Comparison of ENCODE assay signal across 10 cellular contexts in the genomic region with DNA sequence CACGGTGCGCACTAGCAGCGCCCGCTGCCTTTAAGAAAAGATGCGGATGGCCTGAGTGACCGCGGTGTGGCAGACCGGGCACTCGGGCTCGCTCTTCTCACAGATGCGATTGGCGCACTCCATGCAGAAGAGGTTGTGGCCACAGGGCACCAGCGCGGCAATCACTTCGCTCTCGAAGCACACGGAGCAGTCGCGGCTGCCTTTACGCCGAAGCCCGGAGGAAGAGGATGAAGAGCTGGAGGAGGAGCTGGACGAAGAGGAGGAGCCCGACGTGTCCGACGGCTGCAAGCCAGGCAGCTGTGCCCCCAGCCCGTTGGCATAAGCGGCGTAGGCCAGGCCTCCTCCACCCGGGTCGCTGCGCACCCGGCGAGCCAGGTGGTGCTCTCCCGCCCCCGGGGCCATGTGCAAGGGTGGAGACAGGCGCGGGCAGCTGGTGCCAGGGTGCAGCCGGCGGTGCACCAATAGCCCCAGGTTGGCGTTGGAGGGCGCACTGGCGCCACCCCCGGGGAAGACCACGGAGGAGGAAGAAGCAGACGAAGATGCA. TPM values are rescaled to one million over a fixed set of nuclear protein-coding genes. Genes with fewer than 3 reads are reported as not detected.
DNase-seq lines count a peak whose midpoint lies in the region; ATAC-seq and TF ChIP-seq lines count a peak whose summit lies in the region.
"Had no signal": no experiment of that assay in that cellular context is flagged by ENCODE, and none has a peak within 500 bp of the region (broad histone marks: within the 10 kb centered on the region; RNA-seq: fewer than 3 reads in every experiment).

No MANE protein-coding gene starts in this region.

- DNase-seq in DMS153 (lab: John Stamatoyannopoulos, UW) (peak; percentile 32), DMS153 treated with DMSO at 0.1 percent for 48 hours (lab: John Stamatoyannopoulos, UW; ENCODE audit: unreplicated experiment) (no peak), endodermal cell (peak; percentile 69), ovary (peak in 3 of 5 donors; percentile 25 to 46 (median 35)), HK-2 (ENCODE audit: unreplicated experiment) (no peak)
- no peak for DNase-seq in stimulated activated CD4-positive, alpha-beta T cell treated with anti-CD3 and anti-CD28 coated beads, Interleukin-2, amount 100 ng/mL, for 24 hours
- DNase-seq: Peyer's patch had no signal

- H3K27ac Mint-ChIP-seq in endodermal cell = no peak overlapping the region

- H3K4me3 Mint-ChIP-seq in endodermal cell = peak overlapping the region; percentile 86

- H3K9ac ChIP-seq in HUES64 (ENCODE audit: low read depth, low read length) (no peak overlapping the region), endodermal cell (ENCODE audit: extremely low read depth, low read length, poor library complexity, severe bottlenecking) (no peak overlapping the region)

- H3K4me3 ChIP-seq in HUES64 (ENCODE audit: low read length) (peak overlapping the region; percentile 95), endodermal cell (ENCODE audit: low read length) (peak overlapping the region; percentile 89), ovary (no peak overlapping the region)

- peaks cover 19% of the 10 kb centered on the region for H3K4me1 Mint-ChIP-seq in endodermal cell

- peaks cover 3% of the 10 kb centered on the region for H3K36me3 Mint-ChIP-seq in endodermal cell (ENCODE audit: low read depth)

- WGBS in HUES64 = 67% methylated on average over 47 of the region's 47 CpGs
- WGBS in endodermal cell (ENCODE audit: insufficient coverage in 1 of 2, insufficient read length in 1 of 2), 2 experiments = 80 to 91% methylated on average over 15 to 47 of the region's 47 CpGs
- 49 to 75% (median 50%) methylated on average over 47 of the region's 47 CpGs for WGBS in ovary, 3 donors

- no peaks in the 10 kb centered on the region for H3K9me3 Mint-ChIP-seq in endodermal cell

- intact Hi-C loops in ovary (cut with DNase I) = no loop called here

- H3K4me1 ChIP-seq in HUES64 (ENCODE audit: insufficient read depth, low read length) = peaks cover 14% of the 10 kb centered on the region
- no peaks in the 10 kb centered on the region for H3K4me1 ChIP-seq in endodermal cell (ENCODE audit: control insufficient read depth, insufficient read depth, low read length)
- peaks cover 15% of the 10 kb centered on the region for H3K4me1 ChIP-seq in ovary (ENCODE audit: insufficient read depth)

- no peak for ATAC-seq in HG03045 (IDR thresholded peaks at IDR 0.05; ENCODE audit: unreplicated experiment)

- peaks cover 29% of the 10 kb centered on the region for H3K27me3 ChIP-seq in HUES64 (ENCODE audit: insufficient read depth, low read length)
- H3K27me3 ChIP-seq in endodermal cell (ENCODE audit: control insufficient read depth, insufficient read depth, low read length, poor library complexity, severe bottlenecking) = peaks cover 4% of the 10 kb centered on the region
- no peaks in the 10 kb centered on the region for H3K27me3 ChIP-seq in ovary
- H3K27me3 ChIP-seq: Peyer's patch had no signal

- peaks cover 42% of the 10 kb centered on the region for H3K27me3 Mint-ChIP-seq in endodermal cell (ENCODE audit: insufficient read depth)

- TF ChIP-seq POLR2A in ovary (IDR thresholded peaks at IDR 0.05) = no peak

- H3K27ac ChIP-seq in HUES64 (ENCODE audit: low read depth, low read length) = no peak overlapping the region
- no peak overlapping the region for H3K27ac ChIP-seq in endodermal cell (ENCODE audit: low read depth, low read length)
- peak overlapping the region in 1 of 2 donors; percentile 90 for H3K27ac ChIP-seq in ovary
- H3K27ac ChIP-seq: 22Rv1 had no signal

- H3K9me3 ChIP-seq in HUES64 (ENCODE audit: insufficient read depth, low read depth, low read length) (no peaks in the 10 kb centered on the region), endodermal cell (ENCODE audit: control insufficient read depth, low read length) (no peaks in the 10 kb centered on the region), ovary (no peaks in the 10 kb centered on the region)
- H3K9me3 ChIP-seq: Peyer's patch had no signal

- TF ChIP-seq EP300 in ovary (IDR thresholded peaks at IDR 0.05) = no peak

- H3K36me3 ChIP-seq in HUES64 (ENCODE audit: insufficient read depth, low read length) (peaks cover 12% of the 10 kb centered on the region; the same call in 1 of the 2 replicates), endodermal cell (ENCODE audit: control insufficient read depth, insufficient read depth, low read length) (peaks cover 19% of the 10 kb centered on the region), ovary (no peaks in the 10 kb centered on the region)
- H3K36me3 ChIP-seq: Peyer's patch had no signal

- TF ChIP-seq CTCF in endodermal cell (conservative IDR thresholded peaks at IDR 0.05) (peak; percentile 22), ovary (IDR thresholded peaks at IDR 0.05) (no peak)

RNA-seq across cellular contexts. Expression of a gene that starts 2.6 kb away (rescaled TPM):
- 18.1 TPM for polyA plus RNA-seq in HUES64 (2013, experiment 1 of 2)
- polyA plus RNA-seq in HUES64 (2013, experiment 2 of 2) = 20.1 TPM
- total RNA-seq in endodermal cell (1 to 10 TPM; 3.4 to 5.1 TPM), ovary (1 to 10 TPM; 2.4 to 8.1 (median 3.9) TPM)
- polyA plus RNA-seq in endodermal cell (2013, experiment 1 of 2) = 47.0 TPM
- 48.5 TPM for polyA plus RNA-seq in endodermal cell (2013, experiment 2 of 2)
- polyA plus RNA-seq in ovary = 1 to 10 TPM; 5.2 to 7.6 TPM

Comparison
In these comparisons a context has a peak if more than half of its experiments do, and no peak if none do; other contexts are left out.
1. DNase-seq: peak in DMS153 (single experiment), endodermal cell (single experiment) and ovary (3 of 5); none in DMS153 treated with DMSO at 0.1 percent for 48 hours (single experiment), HK-2 (single experiment) and stimulated activated CD4-positive, alpha-beta T cell treated with anti-CD3 and anti-CD28 coated beads, Interleukin-2, amount 100 ng/mL, for 24 hours (0 of 2).